1 cellular context compared by ENCODE assay signal in genomic region chr5:154223320-154223719, GRCh38.
TF ChIP-seq lines count a peak whose summit lies in the region.

No MANE protein-coding gene starts in this region.

TF ChIP-seq in HepG2, 621 proteins besides CTCF, POLR2A, EP300 and RAD21:
- TF ChIP-seq MAFG (CRISPR knock-in tag; IDR thresholded peaks at IDR 0.05) (no peak), LCORL (IDR thresholded peaks at IDR 0.05) (peak; percentile 89), LCORL (CRISPR knock-in tag; IDR thresholded peaks at IDR 0.05) (no peak), TBX3 (IDR thresholded peaks at IDR 0.05; ENCODE audit: borderline replicate concordance) (no peak), TEAD3 (CRISPR knock-in tag; optimal IDR thresholded peaks at IDR 0.05; ENCODE audit: borderline replicate concordance) (no peak)
